In genomic region chr3:153161714-153162512, GRCh38 we compare ENCODE assay signal across 1 cellular context.
TF ChIP-seq lines count a peak whose summit lies in the region.

RAP2B (plus strand) TSS chr3:153162226; CDS start chr3:153162694, 468 bp downstream.

TF ChIP-seq in IMR-90, 13 proteins besides CTCF, POLR2A, EP300 and RAD21:
- TF ChIP-seq MAZ (IDR thresholded peaks at IDR 0.05; ENCODE audit: borderline replicate concordance, low read depth, low read length) (peak; percentile 91), CHD1 (IDR thresholded peaks at IDR 0.05; ENCODE audit: low read depth, low read length) (no peak), SMC3 (IDR thresholded peaks at IDR 0.05; ENCODE audit: low read depth, low read length) (peak; percentile 2; the same call in 1 of the 2 replicates), BHLHE40 (IDR thresholded peaks at IDR 0.05; ENCODE audit: low read depth, low read length) (peak; percentile 74), NFE2L2 (IDR thresholded peaks at IDR 0.05; ENCODE audit: low read depth, low read length) (no peak), USF2 (IDR thresholded peaks at IDR 0.05; ENCODE audit: low read depth, low read length) (no peak), CEBPB (IDR thresholded peaks at IDR 0.05; ENCODE audit: low read depth, low read length) (no peak; the same call in 1 of the 2 replicates), FOS (IDR thresholded peaks at IDR 0.05; ENCODE audit: low read depth, low read length) (no peak), ELK1 (IDR thresholded peaks at IDR 0.05; ENCODE audit: borderline replicate concordance, low read depth, low read length) (no peak), MXI1 (IDR thresholded peaks at IDR 0.05; ENCODE audit: borderline replicate concordance, low read depth, low read length) (peak; percentile 85), MAFK (IDR thresholded peaks at IDR 0.05; ENCODE audit: low read depth, low read length) (no peak), RCOR1 (IDR thresholded peaks at IDR 0.05; ENCODE audit: insufficient replicate concordance, low read length) (no peak), RFX5 (IDR thresholded peaks at IDR 0.05; ENCODE audit: low read depth, low read length) (no peak)
